19 cellular contexts compared by ENCODE assay signal in the genomic region with DNA sequence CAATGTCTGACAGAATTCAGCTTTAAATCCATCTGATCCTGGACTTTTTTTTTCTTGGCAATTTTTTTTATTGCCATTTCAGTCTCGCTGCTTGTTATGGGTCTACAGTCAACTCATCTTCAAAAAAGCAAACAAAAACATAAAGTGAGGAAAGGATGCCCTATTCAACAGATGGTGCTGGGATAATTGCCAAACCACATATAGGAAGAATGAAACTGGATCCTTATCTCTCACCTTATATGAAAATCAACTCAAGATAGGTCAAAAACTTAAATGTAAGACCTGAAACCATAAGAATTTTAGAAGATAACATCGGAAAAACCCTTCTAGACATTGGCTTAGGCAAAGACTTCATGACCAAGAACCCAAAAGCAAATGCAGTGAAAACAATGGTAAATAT.
"Had no signal": no experiment of that assay in that cellular context is flagged by ENCODE, and none has a peak within 500 bp of the region (broad histone marks: within the 10 kb centered on the region; RNA-seq: fewer than 3 reads in every experiment).

No MANE protein-coding gene starts in this region.

- H3K27ac ChIP-seq: foreskin keratinocyte, pancreas, psoas muscle, right atrium auricular region, spleen, upper lobe of left lung had no signal

- DNase-seq: activated CD4-positive, alpha-beta memory T cell treated with anti-CD3 and anti-CD28 coated beads for 36 hours; activated CD4-positive, alpha-beta T cell treated with anti-CD3 and anti-CD28 coated beads for 48 hours; activated naive CD4-positive, alpha-beta T cell treated with Interleukin-2 at 50 U/mL for 16 hours; activated naive CD8-positive, alpha-beta T cell treated with anti-CD3 and anti-CD28 coated beads for 36 hours; activated T-cell treated with anti-CD3 and anti-CD28 coated beads, Interleukin-2, amount 50 U/mL, for 48 hours; central memory CD4-positive, alpha-beta T cell; effector memory CD4-positive, alpha-beta T cell; left colon; mesendoderm; mucosa of descending colon; nephron progenitor cell; pancreas; psoas muscle; spleen; stimulated activated CD4-positive, alpha-beta T cell treated with anti-CD3 and anti-CD28 coated beads, Interleukin-4, amount 100 ng/mL, for 4 hours; stimulated activated naive CD8-positive, alpha-beta T cell treated with anti-CD3 and anti-CD28 coated beads, Interleukin-15, Interleukin-2, amounts not matched to agents 100 U/mL and 50 U/mL, for 24 hours; upper lobe of left lung had no signal

- H3K9me3 ChIP-seq: mucosa of descending colon, pancreas, psoas muscle, upper lobe of left lung had no signal

- H3K27me3 ChIP-seq: foreskin keratinocyte, pancreas, right atrium auricular region, spleen, upper lobe of left lung had no signal

- ATAC-seq: foreskin keratinocyte; left colon; mucosa of descending colon; pancreas; psoas muscle; stimulated activated naive CD8-positive, alpha-beta T cell treated with anti-CD3 and anti-CD28 coated beads, Interleukin-15, Interleukin-2, amounts not matched to agents 100 U/mL and 50 U/mL, for 24 hours had no signal

- H3K4me1 ChIP-seq: foreskin keratinocyte, pancreas, psoas muscle, right atrium auricular region, spleen, upper lobe of left lung had no signal

- H3K36me3 ChIP-seq: pancreas, right atrium auricular region, spleen, upper lobe of left lung had no signal

- H3K4me3 ChIP-seq: mucosa of descending colon, pancreas, psoas muscle, right atrium auricular region, spleen, upper lobe of left lung had no signal
